Comparison of ENCODE assay signal across 16 cellular contexts in genomic region chr1:232856556-232856955, GRCh38.
"Had no signal": no experiment of that assay in that cellular context is flagged by ENCODE, and none has a peak within 500 bp of the region (broad histone marks: within the 10 kb centered on the region; RNA-seq: fewer than 3 reads in every experiment).

No MANE protein-coding gene starts in this region.

- FAIRE-seq: kidney had no signal

- H3K9ac ChIP-seq: parathyroid adenoma had no signal

- DNase-seq: activated T-cell treated with anti-CD3 and anti-CD28 coated beads, Interleukin-2, amount 50 U/mL, for 24 hours; aorta; effector CD8-positive, alpha-beta T cell; heart right ventricle; kidney; lower lobe of right lung; naive thymus-derived CD4-positive, alpha-beta T cell; right lobe of liver; stimulated activated CD4-positive, alpha-beta T cell treated with anti-CD3 and anti-CD28 coated beads, Interleukin-2, amount 100 ng/mL, for 24 hours; stomach; T1000 had no signal

- H3K27me3 ChIP-seq: heart right ventricle, neutrophil, right lobe of liver, stomach, suprapubic skin, tibial nerve had no signal

- H3K9me3 ChIP-seq: heart right ventricle, lower lobe of right lung, neutrophil, right lobe of liver, stomach, suprapubic skin, tibial nerve had no signal

- H3K4me1 ChIP-seq: heart right ventricle, lower lobe of right lung, parathyroid adenoma, right lobe of liver, stomach, suprapubic skin, tibial nerve had no signal

- H3K36me3 ChIP-seq: heart right ventricle, lower lobe of right lung, neutrophil, right lobe of liver, stomach, suprapubic skin, tibial nerve had no signal

- H3K27ac ChIP-seq: heart right ventricle, lower lobe of right lung, neutrophil, parathyroid adenoma, right lobe of liver, skin epidermis, stomach, suprapubic skin, tibial nerve had no signal

- H3K4me3 ChIP-seq: heart right ventricle, lower lobe of right lung, right lobe of liver, skin epidermis, stomach, suprapubic skin, tibial nerve had no signal

- H3K79me2 ChIP-seq: parathyroid adenoma had no signal

- H2AFZ ChIP-seq: parathyroid adenoma had no signal
